ENCODE assay signal across 8 cellular contexts in genomic region chr2:96470636-96471035, GRCh38. TPM values are rescaled to one million over a fixed set of nuclear protein-coding genes. Genes with fewer than 3 reads are reported as not detected.
DNase-seq lines count a peak whose midpoint lies in the region; ATAC-seq and TF ChIP-seq lines count a peak whose summit lies in the region.

No MANE protein-coding gene starts in this region.

- ATAC-seq in left lung (peak; percentile 90), HG03354 (IDR thresholded peaks at IDR 0.05; ENCODE audit: poor library complexity, severe bottlenecking, unreplicated experiment) (no peak), GM18511 (IDR thresholded peaks at IDR 0.05; ENCODE audit: unreplicated experiment) (no peak)

- H3K4me3 ChIP-seq in WI38 (ENCODE audit: low read depth, low read length) (no peak overlapping the region), left lung (peak overlapping the region in 1 of 2 donors; percentile 7)

- DNase-seq in GM03348 (ENCODE audit: low spot score), result peak; percentile 64
- peak in 31 of 61 donors; percentile 3 to 57 (median 24) for DNase-seq in caudate nucleus (lab: John Stamatoyannopoulos, UW)
- peak; percentile 45 to 85 for DNase-seq in left lung
- peak; percentile 39 to 64 for DNase-seq in stimulated activated CD4-positive, alpha-beta T cell treated with anti-CD3 and anti-CD28 coated beads, Interleukin-4, amount 100 ng/mL, for 4 hours
- DNase-seq in NCI-H774 (lab: John Stamatoyannopoulos, UW), result no peak

- TF ChIP-seq CTCF in WI38 (IDR thresholded peaks at IDR 0.05; ENCODE audit: low read depth, low read length) (peak; percentile 48), left lung (IDR thresholded peaks at IDR 0.05) (peak; percentile 52 to 65)

- H3K4me1 ChIP-seq in left lung, result peaks cover 4 to 7% of the 10 kb centered on the region in 2 donors

- H3K36me3 ChIP-seq in left lung, result no peaks in the 10 kb centered on the region

- H3K27me3 ChIP-seq in left lung, result peaks cover 4 to 11% of the 10 kb centered on the region in 2 donors

- no peaks in the 10 kb centered on the region for H3K9me3 ChIP-seq in left lung

- intact Hi-C loops in left lung (cut with DNase I), result no loop called here

- H3K27ac ChIP-seq in caudate nucleus (ENCODE audit: low read depth, low read length) (no peak overlapping the region), left lung (no peak overlapping the region)

RNA-seq across cellular contexts. Expression of gene NEURL3, which starts 34.5 kb away (rescaled TPM):
- total RNA-seq in left lung, result under 1 TPM; 0.18 to 0.23 TPM
